1 cellular context compared by ENCODE assay signal in genomic region chr19:55066107-55066709, GRCh38.
TF ChIP-seq lines count a peak whose summit lies in the region.

No MANE protein-coding gene starts in this region.

TF ChIP-seq in K562, 482 proteins besides CTCF, POLR2A, EP300 and RAD21 (continued from another document and continues in another):
- TF ChIP-seq NCOR1 (IDR thresholded peaks at IDR 0.05) (no peak), ZNF3 (CRISPR knock-in tag; IDR thresholded peaks at IDR 0.05) (no peak), SFPQ (IDR thresholded peaks at IDR 0.05; ENCODE audit: low read depth, low read length) (no peak), SIN3A (IDR thresholded peaks at IDR 0.05; ENCODE audit: borderline replicate concordance in 2 of 2, control insufficient read depth in 1 of 2, low read depth in 2 of 2, low read length in 2 of 2) (peak in 1 of 2 experiments; percentile 54; a peak in 1 of 4 replicates), ZNF57 (CRISPR knock-in tag; IDR thresholded peaks at IDR 0.05) (no peak), ZNF76 (CRISPR knock-in tag; IDR thresholded peaks at IDR 0.05; ENCODE audit: borderline replicate concordance) (no peak), SIRT6 (IDR thresholded peaks at IDR 0.05; ENCODE audit: low read depth, low read length) (no peak), BRF1 (IDR thresholded peaks at IDR 0.05; ENCODE audit: borderline replicate concordance, extremely low read depth, insufficient read length) (no peak), HDAC1 (IDR thresholded peaks at IDR 0.05) (peak in 1 of 2 experiments; percentile 55; a peak in 1 of 4 replicates), SMARCE1 (IDR thresholded peaks at IDR 0.05) (no peak), SAP30 (IDR thresholded peaks at IDR 0.05; ENCODE audit: borderline replicate concordance, insufficient read depth, low read depth, low read length, poor library complexity, severe bottlenecking) (no peak), CBFA2T3 (IDR thresholded peaks at IDR 0.05) (no peak), C11orf30 (IDR thresholded peaks at IDR 0.05; ENCODE audit: low read depth) (no peak), TAF15 (IDR thresholded peaks at IDR 0.05; ENCODE audit: low read depth, low read length) (no peak), CBFA2T2 (conservative IDR thresholded peaks at IDR 0.05) (no peak), RCOR1 (IDR thresholded peaks at IDR 0.05; ENCODE audit: borderline replicate concordance in 1 of 2, low read depth in 2 of 2, low read length in 2 of 2) (peak; percentile 28 to 98; a peak in 2 of 4 replicates), LCOR (CRISPR knock-in tag; IDR thresholded peaks at IDR 0.05) (no peak), SLC30A9 (CRISPR knock-in tag; IDR thresholded peaks at IDR 0.05) (no peak), ZNF589 (CRISPR knock-in tag; IDR thresholded peaks at IDR 0.05; ENCODE audit: low read depth) (no peak), EHMT2 (IDR thresholded peaks at IDR 0.05) (peak; percentile 95), PURB (CRISPR knock-in tag; IDR thresholded peaks at IDR 0.05; ENCODE audit: low read depth) (no peak), SMAD4 (CRISPR knock-in tag; conservative IDR thresholded peaks at IDR 0.05) (no peak), ETS2 (tag; IDR thresholded peaks at IDR 0.05; ENCODE audit: borderline replicate concordance, poor library complexity, severe bottlenecking) (no peak), ZNF444 (CRISPR knock-in tag; IDR thresholded peaks at IDR 0.05) (no peak), ZNF436 (CRISPR knock-in tag; IDR thresholded peaks at IDR 0.05) (no peak), BHLHE40 (IDR thresholded peaks at IDR 0.05; ENCODE audit: low read length) (no peak), ZNF584 (CRISPR knock-in tag; IDR thresholded peaks at IDR 0.05; ENCODE audit: low read depth) (no peak), DMBX1 (CRISPR knock-in tag; IDR thresholded peaks at IDR 0.05; ENCODE audit: borderline replicate concordance) (no peak), ZEB2 (IDR thresholded peaks at IDR 0.05) (peak; percentile 81; the same call in 1 of the 2 replicates), HCFC1 (IDR thresholded peaks at IDR 0.05; ENCODE audit: low read depth, low read length) (no peak), ZBTB49 (CRISPR knock-in tag; IDR thresholded peaks at IDR 0.05; ENCODE audit: borderline replicate concordance) (no peak), CREM (IDR thresholded peaks at IDR 0.05; ENCODE audit: low read depth) (no peak)
- TF ChIP-seq, protein P1, sequence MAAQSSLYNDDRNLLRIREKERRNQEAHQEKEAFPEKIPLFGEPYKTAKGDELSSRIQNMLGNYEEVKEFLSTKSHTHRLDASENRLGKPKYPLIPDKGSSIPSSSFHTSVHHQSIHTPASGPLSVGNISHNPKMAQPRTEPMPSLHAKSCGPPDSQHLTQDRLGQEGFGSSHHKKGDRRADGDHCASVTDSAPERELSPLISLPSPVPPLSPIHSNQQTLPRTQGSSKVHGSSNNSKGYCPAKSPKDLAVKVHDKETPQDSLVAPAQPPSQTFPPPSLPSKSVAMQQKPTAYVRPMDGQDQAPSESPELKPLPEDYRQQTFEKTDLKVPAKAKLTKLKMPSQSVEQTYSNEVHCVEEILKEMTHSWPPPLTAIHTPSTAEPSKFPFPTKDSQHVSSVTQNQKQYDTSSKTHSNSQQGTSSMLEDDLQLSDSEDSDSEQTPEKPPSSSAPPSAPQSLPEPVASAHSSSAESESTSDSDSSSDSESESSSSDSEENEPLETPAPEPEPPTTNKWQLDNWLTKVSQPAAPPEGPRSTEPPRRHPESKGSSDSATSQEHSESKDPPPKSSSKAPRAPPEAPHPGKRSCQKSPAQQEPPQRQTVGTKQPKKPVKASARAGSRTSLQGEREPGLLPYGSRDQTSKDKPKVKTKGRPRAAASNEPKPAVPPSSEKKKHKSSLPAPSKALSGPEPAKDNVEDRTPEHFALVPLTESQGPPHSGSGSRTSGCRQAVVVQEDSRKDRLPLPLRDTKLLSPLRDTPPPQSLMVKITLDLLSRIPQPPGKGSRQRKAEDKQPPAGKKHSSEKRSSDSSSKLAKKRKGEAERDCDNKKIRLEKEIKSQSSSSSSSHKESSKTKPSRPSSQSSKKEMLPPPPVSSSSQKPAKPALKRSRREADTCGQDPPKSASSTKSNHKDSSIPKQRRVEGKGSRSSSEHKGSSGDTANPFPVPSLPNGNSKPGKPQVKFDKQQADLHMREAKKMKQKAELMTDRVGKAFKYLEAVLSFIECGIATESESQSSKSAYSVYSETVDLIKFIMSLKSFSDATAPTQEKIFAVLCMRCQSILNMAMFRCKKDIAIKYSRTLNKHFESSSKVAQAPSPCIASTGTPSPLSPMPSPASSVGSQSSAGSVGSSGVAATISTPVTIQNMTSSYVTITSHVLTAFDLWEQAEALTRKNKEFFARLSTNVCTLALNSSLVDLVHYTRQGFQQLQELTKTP (IDR thresholded peaks at IDR 0.05; ENCODE audit: low read depth in 1 of 2, partially characterized antibody in 2 of 2): peak in 1 of 2 experiments; percentile 61
- TF ChIP-seq, protein P2, sequence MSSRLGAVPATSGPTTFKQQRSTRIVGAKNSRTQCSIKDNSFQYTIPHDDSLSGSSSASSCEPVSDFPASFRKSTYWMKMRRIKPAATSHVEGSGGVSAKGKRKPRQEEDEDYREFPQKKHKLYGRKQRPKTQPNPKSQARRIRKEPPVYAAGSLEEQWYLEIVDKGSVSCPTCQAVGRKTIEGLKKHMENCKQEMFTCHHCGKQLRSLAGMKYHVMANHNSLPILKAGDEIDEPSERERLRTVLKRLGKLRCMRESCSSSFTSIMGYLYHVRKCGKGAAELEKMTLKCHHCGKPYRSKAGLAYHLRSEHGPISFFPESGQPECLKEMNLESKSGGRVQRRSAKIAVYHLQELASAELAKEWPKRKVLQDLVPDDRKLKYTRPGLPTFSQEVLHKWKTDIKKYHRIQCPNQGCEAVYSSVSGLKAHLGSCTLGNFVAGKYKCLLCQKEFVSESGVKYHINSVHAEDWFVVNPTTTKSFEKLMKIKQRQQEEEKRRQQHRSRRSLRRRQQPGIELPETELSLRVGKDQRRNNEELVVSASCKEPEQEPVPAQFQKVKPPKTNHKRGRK (tag; IDR thresholded peaks at IDR 0.05): peak; percentile 74
- TF ChIP-seq, protein P3, sequence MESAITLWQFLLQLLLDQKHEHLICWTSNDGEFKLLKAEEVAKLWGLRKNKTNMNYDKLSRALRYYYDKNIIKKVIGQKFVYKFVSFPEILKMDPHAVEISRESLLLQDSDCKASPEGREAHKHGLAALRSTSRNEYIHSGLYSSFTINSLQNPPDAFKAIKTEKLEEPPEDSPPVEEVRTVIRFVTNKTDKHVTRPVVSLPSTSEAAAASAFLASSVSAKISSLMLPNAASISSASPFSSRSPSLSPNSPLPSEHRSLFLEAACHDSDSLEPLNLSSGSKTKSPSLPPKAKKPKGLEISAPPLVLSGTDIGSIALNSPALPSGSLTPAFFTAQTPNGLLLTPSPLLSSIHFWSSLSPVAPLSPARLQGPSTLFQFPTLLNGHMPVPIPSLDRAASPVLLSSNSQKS (CRISPR knock-in tag; IDR thresholded peaks at IDR 0.05): no peak
- TF ChIP-seq, protein P4, sequence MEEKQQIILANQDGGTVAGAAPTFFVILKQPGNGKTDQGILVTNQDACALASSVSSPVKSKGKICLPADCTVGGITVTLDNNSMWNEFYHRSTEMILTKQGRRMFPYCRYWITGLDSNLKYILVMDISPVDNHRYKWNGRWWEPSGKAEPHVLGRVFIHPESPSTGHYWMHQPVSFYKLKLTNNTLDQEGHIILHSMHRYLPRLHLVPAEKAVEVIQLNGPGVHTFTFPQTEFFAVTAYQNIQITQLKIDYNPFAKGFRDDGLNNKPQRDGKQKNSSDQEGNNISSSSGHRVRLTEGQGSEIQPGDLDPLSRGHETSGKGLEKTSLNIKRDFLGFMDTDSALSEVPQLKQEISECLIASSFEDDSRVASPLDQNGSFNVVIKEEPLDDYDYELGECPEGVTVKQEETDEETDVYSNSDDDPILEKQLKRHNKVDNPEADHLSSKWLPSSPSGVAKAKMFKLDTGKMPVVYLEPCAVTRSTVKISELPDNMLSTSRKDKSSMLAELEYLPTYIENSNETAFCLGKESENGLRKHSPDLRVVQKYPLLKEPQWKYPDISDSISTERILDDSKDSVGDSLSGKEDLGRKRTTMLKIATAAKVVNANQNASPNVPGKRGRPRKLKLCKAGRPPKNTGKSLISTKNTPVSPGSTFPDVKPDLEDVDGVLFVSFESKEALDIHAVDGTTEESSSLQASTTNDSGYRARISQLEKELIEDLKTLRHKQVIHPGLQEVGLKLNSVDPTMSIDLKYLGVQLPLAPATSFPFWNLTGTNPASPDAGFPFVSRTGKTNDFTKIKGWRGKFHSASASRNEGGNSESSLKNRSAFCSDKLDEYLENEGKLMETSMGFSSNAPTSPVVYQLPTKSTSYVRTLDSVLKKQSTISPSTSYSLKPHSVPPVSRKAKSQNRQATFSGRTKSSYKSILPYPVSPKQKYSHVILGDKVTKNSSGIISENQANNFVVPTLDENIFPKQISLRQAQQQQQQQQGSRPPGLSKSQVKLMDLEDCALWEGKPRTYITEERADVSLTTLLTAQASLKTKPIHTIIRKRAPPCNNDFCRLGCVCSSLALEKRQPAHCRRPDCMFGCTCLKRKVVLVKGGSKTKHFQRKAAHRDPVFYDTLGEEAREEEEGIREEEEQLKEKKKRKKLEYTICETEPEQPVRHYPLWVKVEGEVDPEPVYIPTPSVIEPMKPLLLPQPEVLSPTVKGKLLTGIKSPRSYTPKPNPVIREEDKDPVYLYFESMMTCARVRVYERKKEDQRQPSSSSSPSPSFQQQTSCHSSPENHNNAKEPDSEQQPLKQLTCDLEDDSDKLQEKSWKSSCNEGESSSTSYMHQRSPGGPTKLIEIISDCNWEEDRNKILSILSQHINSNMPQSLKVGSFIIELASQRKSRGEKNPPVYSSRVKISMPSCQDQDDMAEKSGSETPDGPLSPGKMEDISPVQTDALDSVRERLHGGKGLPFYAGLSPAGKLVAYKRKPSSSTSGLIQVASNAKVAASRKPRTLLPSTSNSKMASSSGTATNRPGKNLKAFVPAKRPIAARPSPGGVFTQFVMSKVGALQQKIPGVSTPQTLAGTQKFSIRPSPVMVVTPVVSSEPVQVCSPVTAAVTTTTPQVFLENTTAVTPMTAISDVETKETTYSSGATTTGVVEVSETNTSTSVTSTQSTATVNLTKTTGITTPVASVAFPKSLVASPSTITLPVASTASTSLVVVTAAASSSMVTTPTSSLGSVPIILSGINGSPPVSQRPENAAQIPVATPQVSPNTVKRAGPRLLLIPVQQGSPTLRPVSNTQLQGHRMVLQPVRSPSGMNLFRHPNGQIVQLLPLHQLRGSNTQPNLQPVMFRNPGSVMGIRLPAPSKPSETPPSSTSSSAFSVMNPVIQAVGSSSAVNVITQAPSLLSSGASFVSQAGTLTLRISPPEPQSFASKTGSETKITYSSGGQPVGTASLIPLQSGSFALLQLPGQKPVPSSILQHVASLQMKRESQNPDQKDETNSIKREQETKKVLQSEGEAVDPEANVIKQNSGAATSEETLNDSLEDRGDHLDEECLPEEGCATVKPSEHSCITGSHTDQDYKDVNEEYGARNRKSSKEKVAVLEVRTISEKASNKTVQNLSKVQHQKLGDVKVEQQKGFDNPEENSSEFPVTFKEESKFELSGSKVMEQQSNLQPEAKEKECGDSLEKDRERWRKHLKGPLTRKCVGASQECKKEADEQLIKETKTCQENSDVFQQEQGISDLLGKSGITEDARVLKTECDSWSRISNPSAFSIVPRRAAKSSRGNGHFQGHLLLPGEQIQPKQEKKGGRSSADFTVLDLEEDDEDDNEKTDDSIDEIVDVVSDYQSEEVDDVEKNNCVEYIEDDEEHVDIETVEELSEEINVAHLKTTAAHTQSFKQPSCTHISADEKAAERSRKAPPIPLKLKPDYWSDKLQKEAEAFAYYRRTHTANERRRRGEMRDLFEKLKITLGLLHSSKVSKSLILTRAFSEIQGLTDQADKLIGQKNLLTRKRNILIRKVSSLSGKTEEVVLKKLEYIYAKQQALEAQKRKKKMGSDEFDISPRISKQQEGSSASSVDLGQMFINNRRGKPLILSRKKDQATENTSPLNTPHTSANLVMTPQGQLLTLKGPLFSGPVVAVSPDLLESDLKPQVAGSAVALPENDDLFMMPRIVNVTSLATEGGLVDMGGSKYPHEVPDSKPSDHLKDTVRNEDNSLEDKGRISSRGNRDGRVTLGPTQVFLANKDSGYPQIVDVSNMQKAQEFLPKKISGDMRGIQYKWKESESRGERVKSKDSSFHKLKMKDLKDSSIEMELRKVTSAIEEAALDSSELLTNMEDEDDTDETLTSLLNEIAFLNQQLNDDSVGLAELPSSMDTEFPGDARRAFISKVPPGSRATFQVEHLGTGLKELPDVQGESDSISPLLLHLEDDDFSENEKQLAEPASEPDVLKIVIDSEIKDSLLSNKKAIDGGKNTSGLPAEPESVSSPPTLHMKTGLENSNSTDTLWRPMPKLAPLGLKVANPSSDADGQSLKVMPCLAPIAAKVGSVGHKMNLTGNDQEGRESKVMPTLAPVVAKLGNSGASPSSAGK (IDR thresholded peaks at IDR 0.05): no peak
